Comparison of ENCODE assay signal across 1 cellular context in the genomic region with DNA sequence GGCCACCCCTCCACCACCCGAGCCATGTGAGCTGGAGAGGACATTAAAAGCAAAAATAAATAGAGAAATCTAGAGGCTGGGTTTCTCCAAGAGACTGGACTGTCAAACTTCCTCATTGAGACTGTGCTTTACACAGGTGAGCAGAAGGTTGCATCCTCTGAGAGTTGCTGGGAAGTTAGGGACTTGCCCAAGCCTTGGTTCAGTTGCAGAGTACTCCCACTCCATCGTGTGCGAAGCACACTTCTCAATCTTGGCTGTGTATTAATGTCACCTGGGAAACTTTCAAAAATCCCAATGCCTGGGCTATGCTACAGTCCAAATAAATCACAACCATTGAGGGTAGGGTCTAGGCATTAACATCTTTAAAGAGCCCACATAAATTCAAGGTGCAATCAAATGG.
TF ChIP-seq lines count a peak whose summit lies in the region.

No MANE protein-coding gene starts in this region.

TF ChIP-seq in H1, 55 proteins besides CTCF, POLR2A, EP300 and RAD21 (continued from another document):
- TF ChIP-seq PHF8 (conservative IDR thresholded peaks at IDR 0.05; ENCODE audit: low read depth, low read length) (no peak), TEAD4 (IDR thresholded peaks at IDR 0.05; ENCODE audit: low read depth, low read length) (no peak), HDAC2 (IDR thresholded peaks at IDR 0.05; ENCODE audit: borderline replicate concordance in 1 of 2, low read depth in 2 of 2, low read length in 2 of 2) (no peak), JUND (IDR thresholded peaks at IDR 0.05; ENCODE audit: low read length) (no peak), GTF2F1 (IDR thresholded peaks at IDR 0.05; ENCODE audit: borderline replicate concordance, low read depth, low read length) (no peak), NANOG (IDR thresholded peaks at IDR 0.05; ENCODE audit: insufficient read depth, low read depth, low read length, poor library complexity, severe bottlenecking) (no peak)
